6 cellular contexts compared by ENCODE assay signal in the genomic region with DNA sequence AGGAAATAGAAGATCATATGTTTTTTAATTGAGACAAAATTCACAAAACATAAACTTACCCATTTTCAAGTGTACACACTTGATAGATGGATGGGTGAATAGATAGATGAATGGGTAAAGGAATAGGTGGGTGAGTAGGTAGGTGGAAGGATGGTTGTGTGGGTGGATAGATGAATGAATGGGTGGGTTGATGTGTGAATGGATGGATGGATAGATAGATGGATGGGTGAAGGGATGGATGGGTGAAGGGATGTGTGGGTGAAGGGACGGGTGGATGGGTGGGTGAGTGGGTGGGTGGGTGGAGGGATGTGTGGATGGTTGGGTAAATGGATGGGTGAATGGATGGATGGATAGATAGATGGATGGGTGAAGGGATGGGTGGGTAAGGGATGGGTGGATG.
"Had no signal": no experiment of that assay in that cellular context is flagged by ENCODE, and none has a peak within 500 bp of the region (broad histone marks: within the 10 kb centered on the region; RNA-seq: fewer than 3 reads in every experiment).

No MANE protein-coding gene starts in this region.

- H3K27ac ChIP-seq: HL-60, KMS-11 had no signal

- DNase-seq: IMR-90, KBM-7, KG1 had no signal

- H3K4me3 ChIP-seq: K562 had no signal
